In genomic region chr10:8026349-8027259, GRCh38 we compare ENCODE assay signal across 8 cellular contexts. TPM values are rescaled to one million over a fixed set of nuclear protein-coding genes. Genes with fewer than 3 reads are reported as not detected.
DNase-seq lines count a peak whose midpoint lies in the region; TF ChIP-seq lines count a peak whose summit lies in the region.

No MANE protein-coding gene starts in this region.

- H3K27ac Mint-ChIP-seq in activated naive CD4-positive, alpha-beta T cell treated with anti-CD3 and anti-CD28 coated beads, Interleukin-2, amount 10 ng/mL, durations not matched to agents 7 days and 5 days = no peak overlapping the region

- no peak overlapping the region for H3K9ac ChIP-seq in endocrine pancreas (ENCODE audit: control insufficient read depth, insufficient read depth, low read length)

- no peak overlapping the region for H3K27ac ChIP-seq in thymus (ENCODE audit: low read depth)

- no peaks in the 10 kb centered on the region for H3K36me3 ChIP-seq in endocrine pancreas (ENCODE audit: control insufficient read depth, insufficient read depth, low read length)
- H3K36me3 ChIP-seq in thymus (ENCODE audit: control insufficient read depth, insufficient read depth) = no peaks in the 10 kb centered on the region

- H3K27me3 Mint-ChIP-seq in activated naive CD4-positive, alpha-beta T cell treated with anti-CD3 and anti-CD28 coated beads, Interleukin-2, amount 10 ng/mL, durations not matched to agents 7 days and 5 days = peaks cover 47% of the 10 kb centered on the region

- H3K27me3 ChIP-seq in endocrine pancreas (ENCODE audit: control insufficient read depth, insufficient read depth, low read length) = peaks cover 6% of the 10 kb centered on the region
- no peaks in the 10 kb centered on the region for H3K27me3 ChIP-seq in thymus (ENCODE audit: control insufficient read depth, insufficient read depth)

- CTCF ChIA-PET in activated naive CD4-positive, alpha-beta T cell treated with anti-CD3 and anti-CD28 coated beads, Interleukin-2, amount 10 ng/mL, durations not matched to agents 7 days and 5 days (lab: Charles Lee) = no interaction called here
- CTCF ChIA-PET in HEK293T (lab: Yijun Ruan, JAX) = no interaction called here

- peaks cover 5% of the 10 kb centered on the region for H3K4me1 Mint-ChIP-seq in activated naive CD4-positive, alpha-beta T cell treated with anti-CD3 and anti-CD28 coated beads, Interleukin-2, amount 10 ng/mL, durations not matched to agents 7 days and 5 days

- H3K9me3 ChIP-seq in endocrine pancreas (ENCODE audit: control insufficient read depth, low read length) (no peaks in the 10 kb centered on the region), thymus (ENCODE audit: control insufficient read depth) (no peaks in the 10 kb centered on the region)

- H3K4me3 Mint-ChIP-seq in activated naive CD4-positive, alpha-beta T cell treated with anti-CD3 and anti-CD28 coated beads, Interleukin-2, amount 10 ng/mL, durations not matched to agents 7 days and 5 days = peak overlapping the region; percentile 48

- DNase-seq in activated naive CD4-positive, alpha-beta T cell treated with anti-CD3 and anti-CD28 coated beads, Interleukin-2, amount 10 ng/mL, durations not matched to agents 7 days and 5 days = no peak
- DNase-seq in activated naive CD4-positive, alpha-beta T cell treated with anti-CD3 and anti-CD28 coated beads, Interleukin-2, amount 50 U/mL, for 16 hours = no peak
- DNase-seq in NCI-H146 treated with DMSO at 0.1 percent for 48 hours (lab: John Stamatoyannopoulos, UW; ENCODE audit: unreplicated experiment) (peak; percentile 49), NCI-H524 treated with DMSO at 0.1 percent for 48 hours (lab: John Stamatoyannopoulos, UW) (no peak), HEK293T (ENCODE audit: extremely low spot score) (no peak), MV-4-11 (lab: John Stamatoyannopoulos, UW) (no peak)

- peak overlapping the region; percentile 6 for H3K4me3 ChIP-seq in endocrine pancreas (ENCODE audit: control insufficient read depth, insufficient read depth, low read length)
- peak overlapping the region; percentile 25 for H3K4me3 ChIP-seq in thymus (ENCODE audit: low read length)

- H3K36me3 Mint-ChIP-seq in activated naive CD4-positive, alpha-beta T cell treated with anti-CD3 and anti-CD28 coated beads, Interleukin-2, amount 10 ng/mL, durations not matched to agents 7 days and 5 days = no peaks in the 10 kb centered on the region

- WGBS in thymus = 55% methylated on average over 17 of the region's 17 CpGs

- H3K4me1 ChIP-seq in endocrine pancreas (ENCODE audit: control insufficient read depth, insufficient read depth, low read length) = no peaks in the 10 kb centered on the region
- H3K4me1 ChIP-seq in thymus (ENCODE audit: control insufficient read depth, insufficient read depth, low read length) = peaks cover 5% of the 10 kb centered on the region

- no peaks in the 10 kb centered on the region for H3K9me3 Mint-ChIP-seq in activated naive CD4-positive, alpha-beta T cell treated with anti-CD3 and anti-CD28 coated beads, Interleukin-2, amount 10 ng/mL, durations not matched to agents 7 days and 5 days

- POLR2A ChIA-PET in HEK293T (lab: Yijun Ruan, JAX) = no interaction called here

TF ChIP-seq in HEK293T, 16 proteins besides CTCF, POLR2A, EP300 and RAD21:
- no peak for TF ChIP-seq BHLHE40 (IDR thresholded peaks at IDR 0.05; ENCODE audit: borderline replicate concordance)
- TF ChIP-seq ELF4 (IDR thresholded peaks at IDR 0.05) = no peak

RNA-seq across cellular contexts. Expression of gene GATA3, which starts 27.9 kb away (rescaled TPM):
- 17.5 TPM for polyA plus RNA-seq in thymus
